In the genomic region with DNA sequence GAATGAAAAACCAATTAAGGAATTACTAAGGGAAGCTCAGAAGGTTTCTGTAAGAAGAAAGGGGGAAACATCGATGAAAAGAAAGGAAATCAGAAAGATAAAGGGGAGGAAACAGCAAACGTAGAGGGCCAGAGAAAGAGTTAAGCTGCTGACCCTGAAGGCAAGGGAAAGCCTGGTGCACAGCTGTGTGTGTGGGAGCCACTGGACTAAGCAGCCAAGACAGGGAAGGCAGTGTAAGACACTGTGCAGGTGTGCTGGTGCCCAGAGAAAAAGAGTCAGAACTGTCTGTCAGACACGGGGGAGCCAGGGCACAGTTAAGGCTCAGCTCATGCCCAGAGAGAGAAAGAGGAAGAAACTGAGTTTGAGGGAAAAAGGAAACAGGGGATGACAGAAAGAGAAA, we compare ENCODE assay signal across 1 cellular context.
TF ChIP-seq lines count a peak whose summit lies in the region.

No MANE protein-coding gene starts in this region.

TF ChIP-seq in H1, 55 proteins besides CTCF, POLR2A, EP300 and RAD21 (continued from another document):
- TF ChIP-seq, protein P1, sequence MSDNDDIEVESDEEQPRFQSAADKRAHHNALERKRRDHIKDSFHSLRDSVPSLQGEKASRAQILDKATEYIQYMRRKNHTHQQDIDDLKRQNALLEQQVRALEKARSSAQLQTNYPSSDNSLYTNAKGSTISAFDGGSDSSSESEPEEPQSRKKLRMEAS (IDR thresholded peaks at IDR 0.05) = no peak
- TF ChIP-seq SRF (IDR thresholded peaks at IDR 0.05; ENCODE audit: low read depth, low read length) (no peak), TCF12 (IDR thresholded peaks at IDR 0.05; ENCODE audit: low read depth, low read length) (no peak), SP1 (IDR thresholded peaks at IDR 0.05; ENCODE audit: low read depth, low read length) (no peak), SP4 (IDR thresholded peaks at IDR 0.05; ENCODE audit: low read length) (no peak), RXRA (IDR thresholded peaks at IDR 0.05; ENCODE audit: insufficient read depth, low read depth, low read length) (no peak), TBP (IDR thresholded peaks at IDR 0.05; ENCODE audit: low read depth, low read length) (no peak), SP2 (IDR thresholded peaks at IDR 0.05; ENCODE audit: low read length) (no peak), EGR1 (IDR thresholded peaks at IDR 0.05; ENCODE audit: borderline replicate concordance, low read depth, low read length) (no peak), SIRT6 (IDR thresholded peaks at IDR 0.05; ENCODE audit: low read length) (no peak), TEAD4 (IDR thresholded peaks at IDR 0.05; ENCODE audit: low read depth, low read length) (no peak), CBX8 (IDR thresholded peaks at IDR 0.05; ENCODE audit: borderline replicate concordance, low read depth, low read length) (no peak), MAFK (IDR thresholded peaks at IDR 0.05; ENCODE audit: low read depth, low read length) (no peak)
TF ChIP-seq in H1: peak in this region for 0.
